Comparison of ENCODE assay signal across 14 cellular contexts in the genomic region with DNA sequence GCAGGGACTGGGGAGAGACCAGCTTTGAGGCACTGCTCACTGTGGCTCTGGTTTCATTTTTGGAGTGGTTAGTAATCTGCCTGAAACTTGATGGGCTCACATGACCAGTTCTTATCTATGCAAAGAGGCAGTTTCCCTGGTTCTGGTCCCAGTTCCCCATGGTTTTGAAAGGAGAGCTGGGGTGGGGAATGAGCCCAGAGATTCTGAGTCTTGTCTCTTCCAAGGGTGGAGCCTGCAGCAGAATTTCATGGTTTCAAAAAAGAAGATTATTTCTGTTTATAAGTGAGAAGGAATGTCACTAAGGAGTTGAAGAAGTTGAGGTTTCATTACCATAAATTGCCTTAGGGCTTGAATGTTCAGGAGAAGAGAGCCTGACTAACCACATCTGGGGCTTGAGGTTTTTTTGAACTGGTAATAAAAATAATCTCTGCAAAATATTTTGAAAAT.
A peak's percentile ranks its signal among the peaks of the same experiment; 100 is the strongest.
DNase-seq lines count a peak whose midpoint lies in the region; ATAC-seq lines count a peak whose summit lies in the region.
"Had no signal": no experiment of that assay in that cellular context is flagged by ENCODE, and none has a peak within 500 bp of the region (broad histone marks: within the 10 kb centered on the region; RNA-seq: fewer than 3 reads in every experiment).

No MANE protein-coding gene starts in this region.

- ATAC-seq in GM18498 (IDR thresholded peaks at IDR 0.05; ENCODE audit: unreplicated experiment) (peak; percentile 53), Right ventricle myocardium superior (ENCODE audit: poor library complexity) (peak; percentile 83)
- ATAC-seq: left lobe of liver had no signal

- DNase-seq in amniotic epithelial cell (ENCODE audit: low read depth), result peak; percentile 2
- no peak for DNase-seq in Right ventricle myocardium superior
- DNase-seq in stromal cell of bone marrow (ENCODE audit: low read depth), result peak; percentile 38
- DNase-seq in D341Med (ENCODE audit: low spot score), result no peak
- DNase-seq in DMS53 (lab: John Stamatoyannopoulos, UW), result no peak
- DNase-seq in activated T-cell treated with anti-CD3 and anti-CD28 coated beads for 4 hours, result no peak
- no peak for DNase-seq in activated CD4-positive, CD25-positive, alpha-beta regulatory T cell treated with anti-CD3 and anti-CD28 coated beads, Interleukin-2, amount 50 U/mL, for 72 hours
- DNase-seq: activated CD4-positive, alpha-beta memory T cell treated with anti-CD3 and anti-CD28 coated beads for 36 hours; CD4-positive, CD25-positive, alpha-beta regulatory T cell; NCI-H1436 treated with DMSO at 0.1 percent for 48 hours; occipital lobe; T-helper 2 cell had no signal

- intact Hi-C loops in Right ventricle myocardium superior (cut with DNase I), result no loop called here

Comparison
In these comparisons a context has a peak if more than half of its experiments do, and no peak if none do; other contexts are left out.
1. DNase-seq: peak in amniotic epithelial cell (single experiment) and stromal cell of bone marrow (single experiment); none in Right ventricle myocardium superior (single experiment), D341Med (single experiment), DMS53 (single experiment), activated T-cell treated with anti-CD3 and anti-CD28 coated beads for 4 hours (single experiment) and activated CD4-positive, CD25-positive, alpha-beta regulatory T cell treated with anti-CD3 and anti-CD28 coated beads, Interleukin-2, amount 50 U/mL, for 72 hours (single experiment).